Comparison of ENCODE assay signal across 8 cellular contexts in the genomic region with DNA sequence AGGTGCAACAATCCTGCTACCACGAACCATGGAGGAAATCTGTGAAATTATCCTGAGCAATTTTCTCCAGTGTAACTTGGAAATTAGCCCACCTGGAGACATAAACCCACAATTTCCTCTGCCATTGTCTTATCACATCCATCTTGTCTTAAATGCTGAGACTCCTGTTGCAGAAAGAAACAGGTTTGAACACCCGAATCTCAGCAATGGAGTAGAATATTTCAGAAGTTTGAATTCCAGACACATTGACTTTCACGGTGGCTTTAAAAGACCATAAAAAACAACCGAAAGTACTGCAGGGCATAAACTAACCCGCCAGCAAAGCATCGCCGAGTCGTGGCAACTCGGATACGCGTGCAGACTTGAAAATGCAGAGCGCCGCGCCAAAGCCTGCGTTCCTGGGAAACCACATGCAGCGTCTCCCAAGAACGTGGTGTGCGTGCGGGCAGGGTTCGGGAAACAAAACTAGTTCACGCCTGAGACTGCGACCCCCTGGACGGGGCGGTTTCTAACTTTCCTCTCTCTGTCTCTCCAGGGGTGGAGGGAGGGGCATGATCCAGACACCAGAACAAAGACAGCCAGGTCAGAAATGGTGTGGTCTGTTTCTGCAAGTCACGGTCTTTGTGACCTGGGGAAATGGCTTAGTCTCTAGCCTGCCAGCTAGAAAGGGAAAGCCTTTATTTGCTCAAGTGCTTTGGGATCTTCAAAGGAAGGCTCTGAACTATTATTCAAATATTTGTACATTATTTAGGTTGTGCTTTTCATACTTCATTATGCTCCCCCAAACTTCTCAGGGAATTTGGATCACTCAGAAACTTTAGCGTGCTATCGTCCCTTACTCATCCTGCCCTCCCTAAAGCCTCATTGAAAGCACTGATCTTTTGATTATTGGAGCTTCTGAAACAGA. TPM values are rescaled to one million over a fixed set of nuclear protein-coding genes. Genes with fewer than 3 reads are reported as not detected.
DNase-seq lines count a peak whose midpoint lies in the region; ATAC-seq, FAIRE-seq and TF ChIP-seq lines count a peak whose summit lies in the region.

No MANE protein-coding gene starts in this region.

- POLR2A ChIA-PET in HepG2 (lab: Yijun Ruan, JAX) = no interaction called here
- POLR2A ChIA-PET in CD4-positive, alpha-beta T cell (lab: Charles Lee) = no interaction called here

- 2% methylated on average over 27 of the region's 27 CpGs for WGBS in HepG2 (ENCODE audit: low lambda C conversion rate)

- peaks cover 15% of the 10 kb centered on the region for H3K4me1 Mint-ChIP-seq in CD4-positive, alpha-beta T cell (ENCODE audit: low read depth)

- no peak overlapping the region for H2AFZ ChIP-seq in HepG2 (ENCODE audit: low read length)

- H3K9me3 ChIP-seq in HepG2 (ENCODE audit: low read length) = no peaks in the 10 kb centered on the region
- no peaks in the 10 kb centered on the region for H3K9me3 ChIP-seq in CD4-positive, alpha-beta T cell (ENCODE audit: control insufficient read depth, low read length)

- no peaks in the 10 kb centered on the region for H3K36me3 ChIP-seq in HepG2 (replicated peaks in 1 of 2; ENCODE audit: control insufficient read depth in 1 of 2, insufficient read depth in 2 of 2, low read length in 2 of 2)

- ATAC-seq in HepG2 = peak; percentile 90
- no peak for ATAC-seq in CD4-positive, alpha-beta T cell (ENCODE audit: poor library complexity)
- ATAC-seq in GM21515 (IDR thresholded peaks at IDR 0.05; ENCODE audit: unreplicated experiment) = no peak

- peak in 1 of 2 experiments; percentile 29; a peak in 1 of 4 replicates for TF ChIP-seq EP300 in HepG2 (IDR thresholded peaks at IDR 0.05; ENCODE audit: low read depth in 2 of 2, low read length in 2 of 2)
- TF ChIP-seq EP300 in HepG2 (CRISPR knock-in tag; IDR thresholded peaks at IDR 0.05; ENCODE audit: borderline replicate concordance) = no peak

- TF ChIP-seq POLR2A in HepG2 (IDR thresholded peaks at IDR 0.05; ENCODE audit: insufficient read depth in 1 of 2, low read depth in 2 of 2, low read length in 2 of 2) = no peak

- peak overlapping the region; percentile 66 for H3K4me2 ChIP-seq in HepG2 (ENCODE audit: low read depth, low read length)

- peaks cover 21% of the 10 kb centered on the region for H3K4me1 ChIP-seq in HepG2 (ENCODE audit: insufficient read depth, low read length)

- peaks cover 0 to 11% of the 10 kb centered on the region in 2 experiments; a peak in 1 of 5 replicates for H3K27me3 ChIP-seq in HepG2 (ENCODE audit: control insufficient read depth in 1 of 2, insufficient read depth in 2 of 2, low read length in 2 of 2)
- H3K27me3 ChIP-seq in CD4-positive, alpha-beta T cell (ENCODE audit: control insufficient read depth, insufficient read depth, low read length) = peaks cover 13% of the 10 kb centered on the region

- H3K27ac Mint-ChIP-seq in CD4-positive, alpha-beta T cell = no peak overlapping the region

- H3K4me3 Mint-ChIP-seq in CD4-positive, alpha-beta T cell = no peak overlapping the region

- H3K36me3 Mint-ChIP-seq in CD4-positive, alpha-beta T cell (ENCODE audit: low read depth) = no peaks in the 10 kb centered on the region

- no peak overlapping the region for H3K9ac ChIP-seq in HepG2 (ENCODE audit: insufficient read depth, low read depth, low read length)

- BruUV-seq in HepG2 (replicated peaks; lab: Mats Ljungman, UMichigan) = no TSS peak

- TF ChIP-seq RAD21 in HepG2 (CRISPR knock-in tag; IDR thresholded peaks at IDR 0.05) = no peak

- CTCF ChIA-PET in HepG2 (lab: Yijun Ruan, JAX; ENCODE audit: low intra/inter-chr PET ratio, low total read pairs) = no interaction called here
- CTCF ChIA-PET in CD4-positive, alpha-beta T cell (lab: Charles Lee) = no interaction called here

- H3K9me3 Mint-ChIP-seq in CD4-positive, alpha-beta T cell = no peaks in the 10 kb centered on the region

- peaks cover 64% of the 10 kb centered on the region for H3K27me3 Mint-ChIP-seq in CD4-positive, alpha-beta T cell

- H3K27ac ChIP-seq in HepG2 (ENCODE audit: extremely low read length, insufficient read depth, low read length) (no peak overlapping the region), substantia nigra (ENCODE audit: low read depth, low read length, poor library complexity, severe bottlenecking) (no peak overlapping the region)
- H3K27ac ChIP-seq in CD4-positive, alpha-beta T cell (ENCODE audit: low read depth, low read length) = no peak overlapping the region

- TF ChIP-seq CTCF in choroid plexus epithelial cell (conservative IDR thresholded peaks at IDR 0.05; ENCODE audit: low read depth, low read length) = no peak
- TF ChIP-seq CTCF in HepG2 (CRISPR knock-in tag; IDR thresholded peaks at IDR 0.05) = no peak
- no peak for TF ChIP-seq CTCF in CD4-positive, alpha-beta T cell (IDR thresholded peaks at IDR 0.05)

- no peaks in the 10 kb centered on the region for H3K79me2 ChIP-seq in HepG2 (ENCODE audit: insufficient read depth, low read length)

- peak; percentile 30 for DNase-seq in NCI-H510A treated with DMSO at 0.1 percent for 48 hours (lab: John Stamatoyannopoulos, UW)
- no peak for DNase-seq in NCI-H510A (lab: John Stamatoyannopoulos, UW)
- peak; percentile 22 for DNase-seq in NCI-H2227 (lab: John Stamatoyannopoulos, UW; ENCODE audit: unreplicated experiment)
- peak; percentile 60 for DNase-seq in choroid plexus epithelial cell (ENCODE audit: low read depth)
- peak; percentile 52 for DNase-seq in HepG2 (ENCODE audit: low spot score)
- DNase-seq in substantia nigra (lab: John Stamatoyannopoulos, UW) = peak in 32 of 49 donors; percentile 2 to 32 (median 8)
- DNase-seq in CD4-positive, alpha-beta T cell = no peak

- no peak for FAIRE-seq in HepG2 (lab: Jason Lieb, UNC)

- intact Hi-C loops in HepG2 (cut with micrococcal nuclease; ENCODE audit: unreplicated experiment) = loop anchor here (5.0 kb wide), 1 partner anchor 193 kb away; no protein-coding TSS in a partner anchor
- intact Hi-C loops in CD4-positive, alpha-beta T cell (cut with DNase I, micrococcal nuclease) = no loop called here

- no peaks in the 10 kb centered on the region for H4K20me1 ChIP-seq in HepG2 (ENCODE audit: insufficient read depth, low read length)

- in situ Hi-C loops in HepG2 (cut with HindIII; ENCODE audit: extremely low pct_ligation_motif_present, low pct_unique_long_range_greater_than_20kb) = no loop called here

- H3K4me3 ChIP-seq in choroid plexus epithelial cell (ENCODE audit: low read depth, low read length) (peak overlapping the region; percentile 59), HepG2 (replicated peaks in 1 of 3; ENCODE audit: insufficient read depth in 1 of 3, low read depth in 2 of 3, low read length in 3 of 3) (peak overlapping the region; percentile 13 to 50 (median 38))

TF ChIP-seq in HepG2, 621 proteins besides CTCF, POLR2A, EP300 and RAD21 (continues in another document):
- TF ChIP-seq PRPF4 (IDR thresholded peaks at IDR 0.05; ENCODE audit: low read depth, low read length, poor library complexity, severe bottlenecking) (no peak), ESRRA (CRISPR knock-in tag; IDR thresholded peaks at IDR 0.05; ENCODE audit: low read depth) (no peak), ZBTB20 (CRISPR knock-in tag; IDR thresholded peaks at IDR 0.05; ENCODE audit: borderline replicate concordance, low read depth) (no peak), CEBPG (CRISPR knock-in tag; IDR thresholded peaks at IDR 0.05) (no peak), HMG20A (CRISPR knock-in tag; IDR thresholded peaks at IDR 0.05; ENCODE audit: borderline replicate concordance) (no peak), NFYC (CRISPR knock-in tag; IDR thresholded peaks at IDR 0.05) (no peak)
- TF ChIP-seq, protein P1, sequence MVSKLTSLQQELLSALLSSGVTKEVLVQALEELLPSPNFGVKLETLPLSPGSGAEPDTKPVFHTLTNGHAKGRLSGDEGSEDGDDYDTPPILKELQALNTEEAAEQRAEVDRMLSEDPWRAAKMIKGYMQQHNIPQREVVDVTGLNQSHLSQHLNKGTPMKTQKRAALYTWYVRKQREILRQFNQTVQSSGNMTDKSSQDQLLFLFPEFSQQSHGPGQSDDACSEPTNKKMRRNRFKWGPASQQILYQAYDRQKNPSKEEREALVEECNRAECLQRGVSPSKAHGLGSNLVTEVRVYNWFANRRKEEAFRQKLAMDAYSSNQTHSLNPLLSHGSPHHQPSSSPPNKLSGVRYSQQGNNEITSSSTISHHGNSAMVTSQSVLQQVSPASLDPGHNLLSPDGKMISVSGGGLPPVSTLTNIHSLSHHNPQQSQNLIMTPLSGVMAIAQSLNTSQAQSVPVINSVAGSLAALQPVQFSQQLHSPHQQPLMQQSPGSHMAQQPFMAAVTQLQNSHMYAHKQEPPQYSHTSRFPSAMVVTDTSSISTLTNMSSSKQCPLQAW (CRISPR knock-in tag; IDR thresholded peaks at IDR 0.05) = no peak

RNA-seq across cellular contexts. Expression of a gene that starts 26.9 kb away (rescaled TPM):
- 4.5 and 6.8 TPM in 2 replicates for total RNA-seq in HepG2 (2016; rRNA removed; fragmentation: Illumina TruSeq; extraction: Trizol)
- 1.2 and 1.3 TPM in 2 replicates for total RNA-seq in HepG2 (2016; cell fraction: cytosol; rRNA removed; fragmentation: Illumina TruSeq; extraction: Trizol; ENCODE audit: low read depth)
- total RNA-seq in HepG2 (2016; cell fraction: insoluble cytoplasmic fraction; rRNA removed; fragmentation: Illumina TruSeq; extraction: Trizol) = 4.7 and 5.9 TPM in 2 replicates
- total RNA-seq in HepG2 (2016; cell fraction: membrane; rRNA removed; fragmentation: Illumina TruSeq; extraction: Trizol) = 3.6 TPM in 2 replicates
- total RNA-seq in HepG2 (2016; cell fraction: nucleus; rRNA removed; fragmentation: Illumina TruSeq; extraction: Trizol) = 5.6 and 7.3 TPM in 2 replicates
- 2.5 and 2.7 TPM in 2 replicates for polyA plus RNA-seq in HepG2 (2011; rRNA removed)
- polyA plus RNA-seq in HepG2 (2011; cell fraction: cytosol; rRNA removed) = 1.6 and 2.1 TPM in 2 replicates
- polyA plus RNA-seq in HepG2 (2011; cell fraction: nucleus; rRNA removed) = 5.0 and 6.6 TPM in 2 replicates
- polyA plus RNA-seq in HepG2 (2012) = 3.6 and 4.4 TPM in 2 replicates
- polyA plus RNA-seq in HepG2 (2016; cell fraction: cytosol; fragmentation: Illumina TruSeq; extraction: Trizol; ENCODE audit: low read depth) = 0.93 and 1.1 TPM in 2 replicates
- polyA plus RNA-seq in HepG2 (2016; cell fraction: insoluble cytoplasmic fraction; fragmentation: Illumina TruSeq; extraction: Trizol; ENCODE audit: low read depth) = 4.7 and 7.0 TPM in 2 replicates
- 2.7 and 2.9 TPM in 2 replicates for polyA plus RNA-seq in HepG2 (2016; cell fraction: membrane; fragmentation: Illumina TruSeq; extraction: Trizol; ENCODE audit: low read depth)
- 5.4 and 5.7 TPM in 2 replicates for polyA plus RNA-seq in HepG2 (2016; cell fraction: nucleus; fragmentation: Illumina TruSeq; extraction: Trizol; ENCODE audit: insufficient read depth, low read depth)
- 10.7 and 12.3 TPM in 2 replicates for polyA minus RNA-seq in HepG2 (2011; rRNA and poly(A)+ RNA removed; ENCODE audit: low replicate concordance)
- polyA minus RNA-seq in HepG2 (2011; cell fraction: cytosol; rRNA and poly(A)+ RNA removed) = 3.1 and 4.3 TPM in 2 replicates
- 16.1 and 17.7 TPM in 2 replicates for polyA minus RNA-seq in HepG2 (2011; cell fraction: nucleus; rRNA and poly(A)+ RNA removed)
- total RNA-seq in CD4-positive, alpha-beta T cell = 1 to 10 TPM in 1 of 2 experiments, under 1 TPM in 1; 0.74 to 1.1 TPM

Comparison
In these comparisons a context has a peak if more than half of its experiments do, and no peak if none do; other contexts are left out.
1. DNase-seq: peak in NCI-H510A treated with DMSO at 0.1 percent for 48 hours (single experiment), NCI-H2227 (single experiment), choroid plexus epithelial cell (single experiment), HepG2 (single experiment) and substantia nigra (32 of 49); none in NCI-H510A (single experiment) and CD4-positive, alpha-beta T cell (0 of 10).